In genomic region chr3:122481390-122481789, GRCh38 we compare ENCODE assay signal across 14 cellular contexts.
"Had no signal": no experiment of that assay in that cellular context is flagged by ENCODE, and none has a peak within 500 bp of the region (broad histone marks: within the 10 kb centered on the region; RNA-seq: fewer than 3 reads in every experiment).

No MANE protein-coding gene starts in this region.

- DNase-seq: activated CD4-positive, alpha-beta T cell treated with anti-CD3 and anti-CD28 coated beads for 4 hours; activated CD8-positive, alpha-beta memory T cell treated with anti-CD3 and anti-CD28 coated beads, Interleukin-2, amount 50 U/mL, for 48 hours; activated effector memory CD4-positive, alpha-beta T cell treated with Interleukin-2 at 50 U/mL for 16 hours; heart left ventricle; sigmoid colon; SK-N-SH; stimulated activated CD4-positive, alpha-beta T cell treated with anti-CD3 and anti-CD28 coated beads, Interleukin-1b, Interleukin-23, amount 100 ng/mL, for 48 hours; T-helper 1 cell; tibial artery; uterus had no signal

- H2AFZ ChIP-seq: neural progenitor cell had no signal

- H3K4me1 Mint-ChIP-seq: neural progenitor cell had no signal

- H3K27ac ChIP-seq: ascending aorta, heart left ventricle, neural progenitor cell, sigmoid colon, tibial artery, uterus, VCaP had no signal

- H3K9me3 ChIP-seq: ascending aorta, heart left ventricle, sigmoid colon, SK-N-SH, tibial artery, uterus had no signal

- H3K9me3 Mint-ChIP-seq: neural progenitor cell had no signal

- H3K4me3 ChIP-seq: ascending aorta, heart left ventricle, neural progenitor cell, sigmoid colon, tibial artery, uterus had no signal

- ATAC-seq: heart left ventricle had no signal

- FAIRE-seq: bronchial epithelial cell had no signal

- H3K9ac ChIP-seq: neural progenitor cell, SK-N-SH had no signal

- H3K27ac Mint-ChIP-seq: neural progenitor cell had no signal

- H3K4me3 Mint-ChIP-seq: neural progenitor cell had no signal

- H3K27me3 ChIP-seq: ascending aorta, heart left ventricle, neural progenitor cell, sigmoid colon, tibial artery, uterus had no signal

- H3K4me2 ChIP-seq: neural progenitor cell, SK-N-SH had no signal

- H3K36me3 ChIP-seq: ascending aorta, neural progenitor cell, sigmoid colon, tibial artery, uterus had no signal

- H3K4me1 ChIP-seq: neural progenitor cell had no signal
